In the genomic region with DNA sequence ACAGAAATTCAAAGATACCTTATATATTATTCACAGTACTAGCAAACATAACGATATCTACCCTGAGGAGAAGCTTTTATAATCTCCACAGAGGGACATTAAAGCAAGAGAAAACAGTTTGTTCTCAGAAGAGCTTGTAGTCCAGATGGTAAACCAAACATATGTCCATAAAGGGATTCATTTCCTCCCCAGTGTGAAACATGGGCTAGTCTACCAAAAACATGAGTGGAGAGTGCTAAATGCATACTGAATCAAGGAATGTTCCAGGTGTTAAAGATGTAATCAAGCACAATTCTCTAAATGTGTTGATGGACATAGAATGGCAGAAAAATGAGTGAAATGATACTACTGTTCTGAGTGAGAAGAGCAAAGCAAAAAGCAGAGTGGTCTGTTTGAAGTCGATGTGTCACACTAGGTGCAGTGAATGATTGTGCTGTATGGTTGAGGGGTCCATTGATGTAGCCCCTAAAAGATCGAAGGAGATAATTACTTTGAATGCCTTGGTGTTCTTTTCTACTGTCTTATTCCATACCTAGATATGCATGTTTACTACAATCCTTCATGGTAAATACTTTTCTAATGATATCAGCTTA, we compare ENCODE assay signal across 25 cellular contexts. TPM values are rescaled to one million over a fixed set of nuclear protein-coding genes. Genes with fewer than 3 reads are reported as not detected.
DNase-seq lines count a peak whose midpoint lies in the region; ATAC-seq, FAIRE-seq and TF ChIP-seq lines count a peak whose summit lies in the region.
"Had no signal": no experiment of that assay in that cellular context is flagged by ENCODE, and none has a peak within 500 bp of the region (broad histone marks: within the 10 kb centered on the region; RNA-seq: fewer than 3 reads in every experiment).

No MANE protein-coding gene starts in this region.

- DNase-seq in NCI-H2171 treated with DMSO at 0.1 percent for 48 hours (lab: John Stamatoyannopoulos, UW) = peak; percentile 37
- no peak for DNase-seq in NCI-H2171 (lab: John Stamatoyannopoulos, UW)
- DNase-seq in DMS 273 treated with DMSO at 0.1 percent for 48 hours (lab: John Stamatoyannopoulos, UW) = peak; percentile 52
- DNase-seq in K562 (ENCODE audit: extremely low read depth in 1 of 4, low spot score in 3 of 4) = no peak
- DNase-seq in inferior parietal cortex (ENCODE audit: extremely low spot score) = peak; percentile 69
- DNase-seq in NCI-H1048 (lab: John Stamatoyannopoulos, UW) = no peak
- no peak for DNase-seq in upper lobe of left lung
- DNase-seq: 8988T; Caco-2; CD4-positive, alpha-beta memory T cell; DMS153; GF-D8; HCEC 1CT; Karpas-422; MV-4-11; NCI-H187; NCI-H2227 treated with DMSO at 0.1 percent for 48 hours; NCI-H774; OCI-M1; SJCRH30 had no signal

- no peaks in the 10 kb centered on the region for H3K27me3 ChIP-seq in K562 (ENCODE audit: control insufficient read depth in 2 of 2, insufficient read depth in 2 of 2, low read length in 2 of 2)
- no peaks in the 10 kb centered on the region for H3K27me3 ChIP-seq in upper lobe of left lung
- H3K27me3 ChIP-seq: BLaER1 treated with 17β-estradiol and CSF1 and Interleukin-3, amounts not matched to agents 10 nM and 100 nM; SJCRH30 had no signal

- in situ Hi-C loops in K562 (cut with MboI) = no loop called here

- TF ChIP-seq EP300 in K562 (IDR thresholded peaks at IDR 0.05; ENCODE audit: low read length) (no peak), upper lobe of left lung (IDR thresholded peaks at IDR 0.05) (no peak)

- H3K36me3 ChIP-seq in K562 (ENCODE audit: control insufficient read depth, insufficient read depth, low read length) = peaks cover 49% of the 10 kb centered on the region
- H3K36me3 ChIP-seq in upper lobe of left lung = peaks cover 0 to 40% (median 5%) of the 10 kb centered on the region in 4 donors

- H3K4me1 ChIP-seq in K562 (replicated peaks in 1 of 2; ENCODE audit: control insufficient read depth in 2 of 2, insufficient read depth in 2 of 2, low read length in 2 of 2) (no peaks in the 10 kb centered on the region), upper lobe of left lung (peaks cover 0 to 14% (median 0%) of the 10 kb centered on the region in 4 donors)
- H3K4me1 ChIP-seq: BLaER1 treated with 17β-estradiol and CSF1 and Interleukin-3, amounts not matched to agents 10 nM and 100 nM; SJCRH30 had no signal

- POLR2A ChIA-PET in K562 (lab: Yijun Ruan, JAX) = interaction anchor here (1.1 to 1.9 kb wide), 6 partner anchors 8 to 25 kb away, joined by 3 to 11 read pairs (median 5); no protein-coding TSS in a partner anchor

- H3K4me3 ChIP-seq in K562 (no peak overlapping the region), upper lobe of left lung (no peak overlapping the region)
- H3K4me3 ChIP-seq: BLaER1 treated with 17β-estradiol and CSF1 and Interleukin-3, amounts not matched to agents 10 nM and 100 nM; GM23338; SJCRH30 had no signal

- no peak overlapping the region for H3K27ac ChIP-seq in K562 (ENCODE audit: extremely low read depth, low read depth, low read length)
- no peak overlapping the region for H3K27ac ChIP-seq in upper lobe of left lung
- H3K27ac ChIP-seq: BLaER1 treated with 17β-estradiol and CSF1 and Interleukin-3, amounts not matched to agents 10 nM and 100 nM; SJCRH30 had no signal

- peak; percentile 6 for FAIRE-seq in K562 (lab: Jason Lieb, UNC)
- FAIRE-seq: HTR-8/SVneo had no signal

- H3K4me2 ChIP-seq in K562 (ENCODE audit: insufficient read depth, low read length) = no peak overlapping the region
- H3K4me2 ChIP-seq: BLaER1 treated with 17β-estradiol and CSF1 and Interleukin-3, amounts not matched to agents 10 nM and 100 nM; GM23338 had no signal

- WGBS in K562 (ENCODE audit: insufficient coverage, low coverage, missing lambda C conversion rate) = 78% methylated on average over 3 of the region's 3 CpGs
- whole genome bisulfite sequencing in upper lobe of left lung, 2 donors = 91 to 96% methylated on average over 3 of the region's 3 CpGs

- TF ChIP-seq POLR2A in K562 (conservative IDR thresholded peaks at IDR 0.05) (no peak), upper lobe of left lung (IDR thresholded peaks at IDR 0.05) (no peak)

- H3K79me2 ChIP-seq in K562 (ENCODE audit: control insufficient read depth, insufficient read depth, low read length) = no peaks in the 10 kb centered on the region

- BruUV-seq in K562 (replicated peaks; lab: Mats Ljungman, UMichigan) = no TSS peak

- intact Hi-C loops in K562 (cut with micrococcal nuclease) = no loop called here

- CTCF ChIA-PET in K562 (lab: Yijun Ruan, JAX; ENCODE audit: low intra/inter-chr PET ratio) = no interaction called here

- H2AFZ ChIP-seq in K562 (ENCODE audit: low read depth, low read length) = no peak overlapping the region
- H2AFZ ChIP-seq: GM23338 had no signal

- H3K9ac ChIP-seq in K562 (ENCODE audit: insufficient read depth in 1 of 2, low read depth in 2 of 2, low read length in 2 of 2) = no peak overlapping the region
- H3K9ac ChIP-seq: BLaER1 treated with 17β-estradiol and CSF1 and Interleukin-3, amounts not matched to agents 10 nM and 100 nM had no signal

- TF ChIP-seq CTCF in K562 (IDR thresholded peaks at IDR 0.05 in 2 of 3, conservative IDR thresholded peaks at IDR 0.05 in 1 of 3; ENCODE audit: insufficient read depth in 2 of 3, low read depth in 1 of 3, low read length in 3 of 3) (no peak), upper lobe of left lung (IDR thresholded peaks at IDR 0.05) (no peak)

- H3K9me1 ChIP-seq in K562 (ENCODE audit: control insufficient read depth, insufficient read depth, low read length) = no peaks in the 10 kb centered on the region

- ATAC-seq in K562 (no peak), HG02588 (IDR thresholded peaks at IDR 0.05; ENCODE audit: unreplicated experiment) (no peak), upper lobe of left lung (ENCODE audit: low FRiP score in 2 of 2) (no peak)
- ATAC-seq: GM23338 had no signal

- no peaks in the 10 kb centered on the region for H3K9me3 ChIP-seq in K562 (replicated peaks; ENCODE audit: control insufficient read depth, insufficient read depth, low read depth, low read length)
- H3K9me3 ChIP-seq in upper lobe of left lung = no peaks in the 10 kb centered on the region
- H3K9me3 ChIP-seq: BLaER1 treated with 17β-estradiol and CSF1 and Interleukin-3, amounts not matched to agents 10 nM and 100 nM; Caco-2; SJCRH30 had no signal

- TF ChIP-seq RAD21 in K562 (CRISPR knock-in tag; conservative IDR thresholded peaks at IDR 0.05 in 1 of 2, IDR thresholded peaks at IDR 0.05 in 1 of 2) = no peak

- no peaks in the 10 kb centered on the region for H4K20me1 ChIP-seq in K562 (replicated peaks; ENCODE audit: control insufficient read depth, insufficient read depth, low read length)
- H4K20me1 ChIP-seq: BLaER1 treated with 17β-estradiol and CSF1 and Interleukin-3, amounts not matched to agents 10 nM and 100 nM had no signal

RNA-seq across cellular contexts. Expression of a gene that starts 25.3 kb away (rescaled TPM):
- 51.4 and 124 TPM in 2 replicates for total RNA-seq in K562 (2011; cell fraction: chromatin; rRNA removed; ENCODE audit: low replicate concordance)
- total RNA-seq in K562 (2011; cell fraction: nucleolus; rRNA removed) = 40.4 and 42.2 TPM in 2 replicates
- 91.8 and 107 TPM in 2 replicates for total RNA-seq in K562 (2011; cell fraction: nucleoplasm; rRNA removed)
- 57.5 and 64.5 TPM in 2 replicates for total RNA-seq in K562 (2014; rRNA removed)
- 113 and 136 TPM in 2 replicates for total RNA-seq in K562 (2014; rRNA removed; fragmentation: Illumina TruSeq; extraction: Trizol)
- 127 and 129 TPM in 2 replicates for total RNA-seq in K562 (2015; rRNA removed; fragmentation: Illumina TruSeq; extraction: Trizol)
- total RNA-seq in K562 (2021) = 78.7 and 89.6 TPM in 2 replicates
- polyA plus RNA-seq in K562 (2011; rRNA removed) = 47.0 and 91.8 TPM in 2 replicates
- 15.0 and 31.1 TPM in 2 replicates for polyA plus RNA-seq in K562 (2011; cell fraction: cytosol; rRNA removed)
- 26.8 and 31.0 TPM in 2 replicates for polyA plus RNA-seq in K562 (2011; cell fraction: nucleus; rRNA removed)
- 79.2 and 87.0 TPM in 2 replicates for polyA plus RNA-seq in K562 (2012)
- polyA plus RNA-seq in K562 (2014; fragmentation: Illumina TruSeq; extraction: Trizol) = 122 and 137 TPM in 2 replicates
- polyA plus RNA-seq in K562 (2014; fragmentation: Nextera tagmentation; extraction: Ambion mirVana) = 10 to 100 TPM; 63.4 to 64.4 TPM
- 77.0 and 79.7 TPM in 2 replicates for polyA plus RNA-seq in K562 (2014; rRNA removed)
- polyA minus RNA-seq in K562 (2011; rRNA and poly(A)+ RNA removed) = 68.8 and 75.1 TPM in 2 replicates
- polyA minus RNA-seq in K562 (2011; cell fraction: cytosol; rRNA and poly(A)+ RNA removed) = 16.3 and 35.2 TPM in 2 replicates
- polyA minus RNA-seq in K562 (2011; cell fraction: nucleus; rRNA and poly(A)+ RNA removed) = 50.6 and 69.1 TPM in 2 replicates
- 10 to 100 TPM; 29.6 to 97.0 (median 62.2) TPM for total RNA-seq in upper lobe of left lung

RNA-seq across cellular contexts. Expression of a gene that starts 41.5 kb away (rescaled TPM):
- 25.3 and 48.5 TPM in 2 replicates for total RNA-seq in K562 (2011; cell fraction: chromatin; rRNA removed; ENCODE audit: low replicate concordance)
- 14.5 and 19.7 TPM in 2 replicates for total RNA-seq in K562 (2011; cell fraction: nucleolus; rRNA removed)
- total RNA-seq in K562 (2011; cell fraction: nucleoplasm; rRNA removed) = 29.6 and 44.7 TPM in 2 replicates
- total RNA-seq in K562 (2014; rRNA removed) (24.9 and 26.7 TPM in 2 replicates), K562 (2014; rRNA removed; fragmentation: Illumina TruSeq; extraction: Trizol) (33.6 and 36.3 TPM in 2 replicates), K562 (2015; rRNA removed; fragmentation: Illumina TruSeq; extraction: Trizol) (25.6 and 28.9 TPM in 2 replicates), K562 (2021) (25.7 and 27.4 TPM in 2 replicates), upper lobe of left lung (10 to 100 TPM in 1 of 6 donors, 1 to 10 TPM in 5; 1.3 to 25.1 (median 6.1) TPM)
- polyA plus RNA-seq in K562 (2011; rRNA removed) (20.2 and 29.4 TPM in 2 replicates), K562 (2014; fragmentation: Illumina TruSeq; extraction: Trizol) (23.9 and 28.6 TPM in 2 replicates), K562 (2014; fragmentation: Nextera tagmentation; extraction: Ambion mirVana) (10 to 100 TPM; 12.2 to 14.5 TPM), K562 (2014; rRNA removed) (31.4 and 33.1 TPM in 2 replicates)
- polyA plus RNA-seq in K562 (2011; cell fraction: cytosol; rRNA removed) = 6.2 and 10.9 TPM in 2 replicates
- polyA plus RNA-seq in K562 (2011; cell fraction: nucleus; rRNA removed) = 17.7 and 18.7 TPM in 2 replicates
- 19.9 and 24.0 TPM in 2 replicates for polyA plus RNA-seq in K562 (2012)
- 23.2 and 30.6 TPM in 2 replicates for polyA minus RNA-seq in K562 (2011; rRNA and poly(A)+ RNA removed)
- 7.9 and 10.7 TPM in 2 replicates for polyA minus RNA-seq in K562 (2011; cell fraction: cytosol; rRNA and poly(A)+ RNA removed)
- 20.6 and 25.8 TPM in 2 replicates for polyA minus RNA-seq in K562 (2011; cell fraction: nucleus; rRNA and poly(A)+ RNA removed)

RNA-seq across cellular contexts. Expression of a gene that starts 41.6 kb away (rescaled TPM):
- 168 and 479 TPM in 2 replicates for total RNA-seq in K562 (2011; cell fraction: chromatin; rRNA removed; ENCODE audit: low replicate concordance)
- total RNA-seq in K562 (2011; cell fraction: nucleolus; rRNA removed) = 44.5 and 53.0 TPM in 2 replicates
- 102 and 103 TPM in 2 replicates for total RNA-seq in K562 (2011; cell fraction: nucleoplasm; rRNA removed)
- total RNA-seq in K562 (2014; rRNA removed) (57.1 and 75.1 TPM in 2 replicates), K562 (2014; rRNA removed; fragmentation: Illumina TruSeq; extraction: Trizol) (56.4 and 70.4 TPM in 2 replicates), K562 (2015; rRNA removed; fragmentation: Illumina TruSeq; extraction: Trizol) (57.6 and 65.5 TPM in 2 replicates), K562 (2021) (57.0 and 58.0 TPM in 2 replicates), upper lobe of left lung (10 to 100 TPM; 31.6 to 88.0 (median 50.5) TPM)
- polyA plus RNA-seq in K562 (2011; rRNA removed) (45.1 and 63.6 TPM in 2 replicates), K562 (2014; fragmentation: Illumina TruSeq; extraction: Trizol) (31.0 and 42.5 TPM in 2 replicates), K562 (2014; fragmentation: Nextera tagmentation; extraction: Ambion mirVana) (10 to 100 TPM; 15.3 to 25.9 TPM), K562 (2014; rRNA removed) (40.5 and 52.6 TPM in 2 replicates)
- polyA plus RNA-seq in K562 (2011; cell fraction: cytosol; rRNA removed) = 17.2 and 28.4 TPM in 2 replicates
- 34.3 and 49.8 TPM in 2 replicates for polyA plus RNA-seq in K562 (2011; cell fraction: nucleus; rRNA removed)
- polyA plus RNA-seq in K562 (2012) = 29.9 and 34.0 TPM in 2 replicates
- 216 and 243 TPM in 2 replicates for polyA minus RNA-seq in K562 (2011; rRNA and poly(A)+ RNA removed)
- polyA minus RNA-seq in K562 (2011; cell fraction: cytosol; rRNA and poly(A)+ RNA removed) = 26.6 and 47.7 TPM in 2 replicates
- polyA minus RNA-seq in K562 (2011; cell fraction: nucleus; rRNA and poly(A)+ RNA removed) = 128 and 167 TPM in 2 replicates

RNA-seq across cellular contexts. Expression of a gene that starts 55.3 kb away (rescaled TPM):
- 0.23 and 1.2 TPM in 2 replicates for total RNA-seq in K562 (2011; cell fraction: chromatin; rRNA removed; ENCODE audit: low replicate concordance)
- 0.26 and 0.33 TPM in 2 replicates for total RNA-seq in K562 (2011; cell fraction: nucleolus; rRNA removed)
- 0.22 and 0.92 TPM in 2 replicates for total RNA-seq in K562 (2011; cell fraction: nucleoplasm; rRNA removed)
- total RNA-seq in K562 (2014; rRNA removed) (0.09 and 0.29 TPM in 2 replicates), K562 (2014; rRNA removed; fragmentation: Illumina TruSeq; extraction: Trizol) (0.26 and 0.33 TPM in 2 replicates), K562 (2015; rRNA removed; fragmentation: Illumina TruSeq; extraction: Trizol) (0.11 and 0.43 TPM in 2 replicates), K562 (2021) (0.54 and 0.55 TPM in 2 replicates), upper lobe of left lung (1 to 10 TPM in 1 of 6 donors, under 1 TPM in 5; 0.11 to 1.0 (median 0.56) TPM)
- polyA plus RNA-seq in K562 (2011; rRNA removed) (0.37 and 0.54 TPM in 2 replicates), K562 (2014; fragmentation: Illumina TruSeq; extraction: Trizol) (0.22 and 0.28 TPM in 2 replicates), K562 (2014; fragmentation: Nextera tagmentation; extraction: Ambion mirVana) (under 1 TPM; 0.10 to 0.18 TPM), K562 (2014; rRNA removed) (0.27 and 1.2 TPM in 2 replicates)
- 0.13 and 0.16 TPM in 2 replicates for polyA plus RNA-seq in K562 (2011; cell fraction: cytosol; rRNA removed)
- polyA plus RNA-seq in K562 (2011; cell fraction: nucleus; rRNA removed) = 0.24 and 0.28 TPM in 2 replicates
- polyA plus RNA-seq in K562 (2012) = 0.29 and 0.38 TPM in 2 replicates
- polyA minus RNA-seq in K562 (2011; rRNA and poly(A)+ RNA removed) = 0.81 and 0.96 TPM in 2 replicates
- polyA minus RNA-seq in K562 (2011; cell fraction: cytosol; rRNA and poly(A)+ RNA removed) = 1.3 TPM in 1 of 2 replicates, not detected in the other
- 0.33 TPM in 1 of 2 replicates, not detected in the other for polyA minus RNA-seq in K562 (2011; cell fraction: nucleus; rRNA and poly(A)+ RNA removed)
- total RNA-seq: Caco-2; CD4-positive, alpha-beta memory T cell had no signal
- polyA plus RNA-seq: CD4-positive, alpha-beta memory T cell; GM23338; IgD-negative memory B cell had no signal

Comparison
In these comparisons a context has a peak if more than half of its experiments do, and no peak if none do; other contexts are left out.
1. DNase-seq: peak in NCI-H2171 treated with DMSO at 0.1 percent for 48 hours (single experiment), DMS 273 treated with DMSO at 0.1 percent for 48 hours (single experiment) and inferior parietal cortex (single experiment); none in NCI-H2171 (single experiment), K562 (0 of 4), NCI-H1048 (single experiment) and upper lobe of left lung (0 of 2).